34 cellular contexts compared by ENCODE assay signal in the genomic region with DNA sequence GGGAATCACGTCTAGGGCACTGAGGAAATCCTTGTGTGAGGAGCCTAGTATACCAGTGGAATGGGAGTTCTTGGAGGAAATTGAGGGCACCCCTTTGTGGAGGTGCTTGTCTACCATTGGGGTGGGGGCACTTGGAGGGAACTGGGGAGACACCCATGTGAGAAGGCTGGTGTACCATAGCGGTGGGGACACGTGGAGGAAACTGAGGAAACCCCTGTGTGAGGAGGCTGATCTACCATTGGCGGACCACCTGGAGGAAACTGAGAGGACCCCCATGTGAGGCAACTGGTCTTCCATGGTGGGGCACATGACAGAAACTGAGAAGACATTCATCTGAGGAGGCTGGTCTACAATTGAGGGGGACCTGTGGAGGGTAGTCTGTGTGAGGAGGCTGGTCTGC.
A peak's percentile ranks its signal among the peaks of the same experiment; 100 is the strongest.
DNase-seq lines count a peak whose midpoint lies in the region; ATAC-seq, FAIRE-seq and TF ChIP-seq lines count a peak whose summit lies in the region.
"Had no signal": no experiment of that assay in that cellular context is flagged by ENCODE, and none has a peak within 500 bp of the region (broad histone marks: within the 10 kb centered on the region; RNA-seq: fewer than 3 reads in every experiment).

No MANE protein-coding gene starts in this region.

- no peak overlapping the region for H3K4me2 ChIP-seq in HepG2 (ENCODE audit: low read depth, low read length)
- H3K4me2 ChIP-seq in PC-3 (ENCODE audit: low read length) = no peak overlapping the region
- H3K4me2 ChIP-seq: KMS-11 had no signal

- no peaks in the 10 kb centered on the region for H3F3A ChIP-seq in PC-3 (ENCODE audit: low read length, unreplicated experiment)

- intact Hi-C loops in right lobe of liver (cut with DNase I) = no loop called here
- intact Hi-C loops in HepG2 (cut with micrococcal nuclease; ENCODE audit: unreplicated experiment) = no loop called here
- intact Hi-C loops in spleen (cut with DNase I; ENCODE audit: low total_unique reads) = no loop called here
- intact Hi-C loops in PC-3 (cut with micrococcal nuclease) = no loop called here

- no peaks in the 10 kb centered on the region for H3K36me3 ChIP-seq in right lobe of liver
- H3K36me3 ChIP-seq in HepG2 (replicated peaks in 1 of 2; ENCODE audit: control insufficient read depth in 1 of 2, insufficient read depth in 2 of 2, low read length in 2 of 2) = no peaks in the 10 kb centered on the region
- H3K36me3 ChIP-seq in spleen = no peaks in the 10 kb centered on the region
- H3K36me3 ChIP-seq in PC-3 (ENCODE audit: low read depth, low read length) = no peaks in the 10 kb centered on the region
- H3K36me3 ChIP-seq: MG63, SJSA1, thyroid gland had no signal

- H3K79me2 ChIP-seq in HepG2 (ENCODE audit: insufficient read depth, low read length) (no peaks in the 10 kb centered on the region), PC-3 (ENCODE audit: low read length) (no peaks in the 10 kb centered on the region)

- FAIRE-seq in HepG2 (lab: Jason Lieb, UNC) = no peak
- FAIRE-seq: keratinocyte, small intestine had no signal

- no peaks in the 10 kb centered on the region for H3K9me2 ChIP-seq in PC-3 (replicated peaks; ENCODE audit: low read length)

- no peak overlapping the region for H3K9ac ChIP-seq in HepG2 (ENCODE audit: insufficient read depth, low read depth, low read length)
- H3K9ac ChIP-seq in PC-3 (ENCODE audit: low read length) = no peak overlapping the region
- H3K9ac ChIP-seq: KMS-11 had no signal

- H3K27ac ChIP-seq in right lobe of liver (no peak overlapping the region), HepG2 (ENCODE audit: extremely low read length, insufficient read depth, low read length) (no peak overlapping the region), spleen (no peak overlapping the region), PC-3 (ENCODE audit: low read length) (no peak overlapping the region)
- H3K27ac ChIP-seq: 22Rv1, KMS-11, SJSA1, thyroid gland had no signal

- peak; percentile 24 for DNase-seq in activated CD4-positive, CD25-positive, alpha-beta regulatory T cell treated with anti-CD3 and anti-CD28 coated beads, Interleukin-2, amount 50 U/mL, for 72 hours
- DNase-seq in activated CD4-positive, CD25-positive, alpha-beta regulatory T cell (lab: John Stamatoyannopoulos, UW) = no peak
- DNase-seq in right lobe of liver (peak in 2 of 3 donors; percentile 0 to 37), HepG2 (ENCODE audit: low spot score) (no peak), spleen (peak; percentile 11), D341Med (ENCODE audit: low spot score) (no peak), PC-3 (no peak), occipital lobe (lab: John Stamatoyannopoulos, UW) (no peak)
- DNase-seq: activated CD4-positive, alpha-beta T cell treated with anti-CD3 and anti-CD28 coated beads, Interleukin-2, amount 10 ng/mL, durations not matched to agents 7 days and 5 days; activated gamma-delta T cell treated with Interleukin-2 at 50 U/mL for 16 hours; C1 segment of cervical spinal cord; dermis blood vessel endothelial cell; DMS79; foreskin fibroblast; GF-D8; MG63; midbrain; naive B cell; NCI-H1105 treated with DMSO at 0.1 percent for 48 hours; NCI-H187 treated with DMSO at 0.1 percent for 48 hours; NCI-H2171 treated with DMSO at 0.1 percent for 48 hours; NCI-H510A; RPMI8226; small intestine; stimulated activated CD4-positive, alpha-beta T cell treated with anti-CD3 and anti-CD28 coated beads, Interleukin-1b, Interleukin-23, amount 100 ng/mL, for 48 hours; T-helper 9 cell; thyroid gland had no signal

- CTCF ChIA-PET in HepG2 (lab: Yijun Ruan, JAX; ENCODE audit: low intra/inter-chr PET ratio, low total read pairs) = no interaction called here
- CTCF ChIA-PET in PC-3 (lab: Charles Lee) = no interaction called here

- TF ChIP-seq RAD21 in HepG2 (CRISPR knock-in tag; IDR thresholded peaks at IDR 0.05) = no peak

- TF ChIP-seq CTCF in right lobe of liver (IDR thresholded peaks at IDR 0.05) = no peak
- no peak for TF ChIP-seq CTCF in HepG2 (CRISPR knock-in tag; IDR thresholded peaks at IDR 0.05)
- TF ChIP-seq CTCF in spleen (IDR thresholded peaks at IDR 0.05 in 8 of 11, conservative IDR thresholded peaks at IDR 0.05 in 3 of 11) = no peak
- no peak for TF ChIP-seq CTCF in PC-3 (conservative IDR thresholded peaks at IDR 0.05; ENCODE audit: low read depth, low read length)

- H3K9me3 ChIP-seq in right lobe of liver (no peaks in the 10 kb centered on the region), HepG2 (ENCODE audit: low read length) (no peaks in the 10 kb centered on the region), spleen (peaks cover 0 to 55% (median 0%) of the 10 kb centered on the region in 8 donors), PC-3 (ENCODE audit: low read length) (no peaks in the 10 kb centered on the region)
- H3K9me3 ChIP-seq: MG63, SJSA1, thyroid gland had no signal

- no peaks in the 10 kb centered on the region for H3K27me3 ChIP-seq in right lobe of liver
- no peaks in the 10 kb centered on the region for H3K27me3 ChIP-seq in HepG2 (ENCODE audit: control insufficient read depth in 1 of 2, insufficient read depth in 2 of 2, low read length in 2 of 2)
- H3K27me3 ChIP-seq in spleen (replicated peaks in 1 of 7) = no peaks in the 10 kb centered on the region
- no peaks in the 10 kb centered on the region for H3K27me3 ChIP-seq in PC-3 (ENCODE audit: low read length)
- H3K27me3 ChIP-seq: MG63, SJSA1, thyroid gland had no signal

- no TSS peak for BruUV-seq in HepG2 (replicated peaks; lab: Mats Ljungman, UMichigan)
- no TSS peak for BruUV-seq in PC-3 (replicated peaks; lab: Mats Ljungman, UMichigan)

- H4K20me1 ChIP-seq in HepG2 (ENCODE audit: insufficient read depth, low read length) (no peaks in the 10 kb centered on the region), PC-3 (ENCODE audit: low read length) (no peaks in the 10 kb centered on the region)

- H3K4me1 ChIP-seq in right lobe of liver = no peaks in the 10 kb centered on the region
- H3K4me1 ChIP-seq in HepG2 (ENCODE audit: insufficient read depth, low read length) = peaks cover 6% of the 10 kb centered on the region
- no peaks in the 10 kb centered on the region for H3K4me1 ChIP-seq in spleen
- H3K4me1 ChIP-seq in PC-3 (ENCODE audit: insufficient read depth, low read length) = no peaks in the 10 kb centered on the region
- H3K4me1 ChIP-seq: SJSA1, thyroid gland had no signal

- H2AFZ ChIP-seq in HepG2 (ENCODE audit: low read length) = no peak overlapping the region
- H2AFZ ChIP-seq in PC-3 (ENCODE audit: low read length) = no peak overlapping the region

- POLR2A ChIA-PET in HepG2 (lab: Yijun Ruan, JAX) = no interaction called here
- POLR2A ChIA-PET in PC-3 (lab: Charles Lee; ENCODE audit: unreplicated experiment) = no interaction called here

- H3K4me3 ChIP-seq in right lobe of liver (no peak overlapping the region), HepG2 (replicated peaks in 1 of 3; ENCODE audit: insufficient read depth in 1 of 3, low read depth in 2 of 3, low read length in 3 of 3) (no peak overlapping the region), spleen (no peak overlapping the region), PC-3 (ENCODE audit: low read length) (no peak overlapping the region)
- H3K4me3 ChIP-seq: MG63, SJSA1, thyroid gland had no signal

- no peak for TF ChIP-seq EP300 in HepG2 (IDR thresholded peaks at IDR 0.05; ENCODE audit: low read depth in 2 of 2, low read length in 2 of 2)
- TF ChIP-seq EP300 in HepG2 (CRISPR knock-in tag; IDR thresholded peaks at IDR 0.05; ENCODE audit: borderline replicate concordance) = no peak

- TF ChIP-seq POLR2A in right lobe of liver (IDR thresholded peaks at IDR 0.05) (no peak), HepG2 (IDR thresholded peaks at IDR 0.05; ENCODE audit: insufficient read depth in 1 of 2, low read depth in 2 of 2, low read length in 2 of 2) (no peak), spleen (IDR thresholded peaks at IDR 0.05) (no peak)

- in situ Hi-C loops in HepG2 (cut with HindIII; ENCODE audit: extremely low pct_ligation_motif_present, low pct_unique_long_range_greater_than_20kb) = no loop called here

- WGBS in right lobe of liver (ENCODE audit: insufficient coverage, low coverage, low lambda C conversion rate, missing lambda C conversion rate) = 61% methylated on average over 3 of the region's 4 CpGs
- 19% methylated on average over 3 of the region's 4 CpGs for WGBS in HepG2 (ENCODE audit: low lambda C conversion rate)
- 88 to 96% (median 92%) methylated on average over 4 of the region's 4 CpGs for WGBS in spleen, 5 donors

- ATAC-seq in right lobe of liver (no peak), HepG2 (no peak), PC-3 (no peak)
- ATAC-seq: esophagus mucosa; HCT116; stimulated activated naive CD8-positive, alpha-beta T cell treated with anti-CD3 and anti-CD28 coated beads, Interleukin-15, amount 100 ng/mL, for 72 hours had no signal

TF ChIP-seq in HepG2, 621 proteins besides CTCF, POLR2A, EP300 and RAD21:
- TF ChIP-seq TAF1 (CRISPR knock-in tag; IDR thresholded peaks at IDR 0.05) = no peak
- TF ChIP-seq SP2 (CRISPR knock-in tag; IDR thresholded peaks at IDR 0.05) = no peak
- no peak for TF ChIP-seq HDAC1 (CRISPR knock-in tag; IDR thresholded peaks at IDR 0.05)
- TF ChIP-seq SOX13 (IDR thresholded peaks at IDR 0.05) = no peak
- no peak for TF ChIP-seq SOX13 (CRISPR knock-in tag; conservative IDR thresholded peaks at IDR 0.05 in 1 of 2, IDR thresholded peaks at IDR 0.05 in 1 of 2)
- TF ChIP-seq NCOA2 (CRISPR knock-in tag; IDR thresholded peaks at IDR 0.05) = no peak
- no peak for TF ChIP-seq AHR (CRISPR knock-in tag; IDR thresholded peaks at IDR 0.05)
- TF ChIP-seq REPIN1 (CRISPR knock-in tag; IDR thresholded peaks at IDR 0.05; ENCODE audit: borderline replicate concordance, low read depth) = no peak
- TF ChIP-seq ATF7 (IDR thresholded peaks at IDR 0.05) = no peak
- no peak for TF ChIP-seq ATF7 (CRISPR knock-in tag; IDR thresholded peaks at IDR 0.05)
- no peak for TF ChIP-seq HHEX (CRISPR knock-in tag; IDR thresholded peaks at IDR 0.05)
- TF ChIP-seq ZNF263 (CRISPR knock-in tag; IDR thresholded peaks at IDR 0.05) = no peak
- no peak for TF ChIP-seq ZNF33A (CRISPR knock-in tag; IDR thresholded peaks at IDR 0.05; ENCODE audit: borderline replicate concordance)
- TF ChIP-seq, protein P1, sequence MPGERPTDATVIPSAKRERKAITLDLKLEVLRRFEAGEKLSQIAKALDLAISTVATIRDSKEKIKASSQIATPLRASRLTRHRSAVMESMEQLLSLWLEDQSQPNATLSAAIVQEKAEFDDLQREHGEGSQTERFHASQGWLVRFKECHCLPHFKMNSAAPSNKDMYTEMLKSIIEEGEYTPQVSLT (CRISPR knock-in tag; IDR thresholded peaks at IDR 0.05; ENCODE audit: borderline replicate concordance, low read depth) = no peak
- no peak for TF ChIP-seq ZFP1 (CRISPR knock-in tag; IDR thresholded peaks at IDR 0.05)
- TF ChIP-seq RFX3 (CRISPR knock-in tag; IDR thresholded peaks at IDR 0.05) = no peak
- TF ChIP-seq CHCHD3 (CRISPR knock-in tag; IDR thresholded peaks at IDR 0.05) = no peak
TF ChIP-seq in HepG2: peak in this region for 0.

Comparison
In these comparisons a context has a peak if more than half of its experiments do, and no peak if none do; other contexts are left out.
1. DNase-seq: peak in activated CD4-positive, CD25-positive, alpha-beta regulatory T cell treated with anti-CD3 and anti-CD28 coated beads, Interleukin-2, amount 50 U/mL, for 72 hours (single experiment), right lobe of liver (2 of 3) and spleen (single experiment); none in activated CD4-positive, CD25-positive, alpha-beta regulatory T cell (0 of 4), HepG2 (single experiment), D341Med (single experiment), PC-3 (single experiment) and occipital lobe (single experiment).